Comparison of ENCODE assay signal across 28 cellular contexts in genomic region chr5:135491038-135491551, GRCh38. TPM values are rescaled to one million over a fixed set of nuclear protein-coding genes. Genes with fewer than 3 reads are reported as not detected.
A peak's percentile ranks its signal among the peaks of the same experiment; 100 is the strongest.
DNase-seq lines count a peak whose midpoint lies in the region; ATAC-seq, FAIRE-seq and TF ChIP-seq lines count a peak whose summit lies in the region.
"Had no signal": no experiment of that assay in that cellular context is flagged by ENCODE, and none has a peak within 500 bp of the region (broad histone marks: within the 10 kb centered on the region; RNA-seq: fewer than 3 reads in every experiment).

No MANE protein-coding gene starts in this region.

- no peak for FAIRE-seq in H1 (lab: Jason Lieb, UNC)
- FAIRE-seq: H54, small intestine had no signal

- no peak overlapping the region for H3K23ac ChIP-seq in H1 (ENCODE audit: insufficient read length)

- H3K56ac ChIP-seq in H1 (replicated peaks; ENCODE audit: insufficient read length, low read depth, low read length), result no peak overlapping the region

- H3K4ac ChIP-seq in H1 (replicated peaks; ENCODE audit: insufficient read length, low read depth, low read length), result no peak overlapping the region

- no peaks in the 10 kb centered on the region for H3K36me3 Mint-ChIP-seq in nephron progenitor cell (ENCODE audit: low read depth)
- H3K36me3 Mint-ChIP-seq: activated naive CD4-positive, alpha-beta T cell treated with anti-CD3 and anti-CD28 coated beads, Interleukin-2, amount 50 U/mL, for 24 hours; CD8-positive, alpha-beta T cell had no signal

- peak overlapping the region; percentile 83 for H3K4me3 Mint-ChIP-seq in nephron progenitor cell
- H3K4me3 Mint-ChIP-seq: activated naive CD4-positive, alpha-beta T cell treated with anti-CD3 and anti-CD28 coated beads, Interleukin-2, amount 50 U/mL, for 24 hours; activated T-helper 1 cell treated with anti-CD3 and anti-CD28 coated beads, Interleukin-12 subunit alpha, Interleukin-12 subunit beta, Interleukin-2, Interleukin-4 antibody, amounts not matched to agents 30 ng/mL and 10 ng/mL and 1 ng/mL, durations not matched to agents 14 hours and 24 hours and 36 hours; CD8-positive, alpha-beta T cell; stimulated activated naive CD8-positive, alpha-beta T cell treated with anti-CD3 and anti-CD28 coated beads, Interleukin-15, Interleukin-2, amounts not matched to agents 100 ng/mL and 50 ng/mL, for 24 hours had no signal

- peaks cover 100% of the 10 kb centered on the region for H3K27me3 Mint-ChIP-seq in nephron progenitor cell (ENCODE audit: low read depth, poor library complexity)

- POLR2A ChIA-PET in H1 (lab: Charles Lee; ENCODE audit: partially characterized antibody), result interaction anchor here (0.6 to 2.8 kb wide), 3 partner anchors 42 to 456 kb away, joined by 3 to 15 read pairs (median 3); partner anchors contain the start of gene NEUROG1

- TF ChIP-seq CTCF in BE2C (IDR thresholded peaks at IDR 0.05; ENCODE audit: low read depth, low read length) (no peak), H1 (IDR thresholded peaks at IDR 0.05; ENCODE audit: control extremely low read depth in 1 of 3, insufficient read depth in 1 of 3, low read depth in 1 of 3, low read length in 3 of 3) (no peak), nephron progenitor cell (IDR thresholded peaks at IDR 0.05) (no peak), upper lobe of left lung (IDR thresholded peaks at IDR 0.05) (no peak)

- H4K20me1 ChIP-seq in H1 (replicated peaks in 1 of 2; ENCODE audit: control insufficient read depth in 1 of 2, insufficient read depth in 2 of 2, low read length in 2 of 2), result peaks cover 8 to 22% of the 10 kb centered on the region in 2 experiments

- H3K27ac Mint-ChIP-seq in nephron progenitor cell, result no peak overlapping the region
- H3K27ac Mint-ChIP-seq: activated naive CD4-positive, alpha-beta T cell treated with anti-CD3 and anti-CD28 coated beads, Interleukin-2, amount 50 U/mL, for 24 hours; activated T-helper 1 cell treated with anti-CD3 and anti-CD28 coated beads, Interleukin-12 subunit alpha, Interleukin-12 subunit beta, Interleukin-2, Interleukin-4 antibody, amounts not matched to agents 30 ng/mL and 10 ng/mL and 1 ng/mL, durations not matched to agents 14 hours and 24 hours and 36 hours; CD8-positive, alpha-beta T cell; stimulated activated naive CD8-positive, alpha-beta T cell treated with anti-CD3 and anti-CD28 coated beads, Interleukin-15, Interleukin-2, amounts not matched to agents 100 ng/mL and 50 ng/mL, for 24 hours had no signal

- TF ChIP-seq EP300 in H1 (IDR thresholded peaks at IDR 0.05; ENCODE audit: borderline replicate concordance in 1 of 2, low read depth in 2 of 2, low read length in 2 of 2), result no peak
- no peak for TF ChIP-seq EP300 in upper lobe of left lung (IDR thresholded peaks at IDR 0.05)

- H2BK20ac ChIP-seq in H1 (ENCODE audit: low read length), result no peak overlapping the region

- H2AK5ac ChIP-seq in H1 (ENCODE audit: low read depth, low read length), result no peak overlapping the region

- peaks cover 62% of the 10 kb centered on the region for H3K4me1 Mint-ChIP-seq in nephron progenitor cell

- intact Hi-C loops in left colon (cut with DNase I, micrococcal nuclease), result no loop called here

- no peak overlapping the region for H3K27ac ChIP-seq in HUES48 (ENCODE audit: low read depth, low read length)
- no peak overlapping the region for H3K27ac ChIP-seq in H1 (ENCODE audit: low read depth, low read length)
- H3K27ac ChIP-seq in upper lobe of left lung, result no peak overlapping the region
- H3K27ac ChIP-seq: SJSA1 had no signal

- no peak overlapping the region for H3K14ac ChIP-seq in H1 (ENCODE audit: insufficient read length)

- H2BK12ac ChIP-seq in H1 (ENCODE audit: low read depth, low read length), result 0 out of 2 replicates have a peak overlapping the region, but pooled peaks have one; percentile 71

- TF ChIP-seq RAD21 in H1 (IDR thresholded peaks at IDR 0.05 in 1 of 2, conservative IDR thresholded peaks at IDR 0.05 in 1 of 2; ENCODE audit: low read depth in 2 of 2, low read length in 2 of 2), result no peak

- H2BK5ac ChIP-seq in H1 (ENCODE audit: low read depth, low read length), result no peak overlapping the region

- no peak overlapping the region for H4K8ac ChIP-seq in H1 (ENCODE audit: extremely low read depth, insufficient read depth, low read length)

- H2AFZ ChIP-seq in H1 (ENCODE audit: low read length), result no peak overlapping the region

- no peak overlapping the region for H4K5ac ChIP-seq in H1 (ENCODE audit: insufficient read length, low read depth, low read length)

- no peak overlapping the region; the same call in 1 of the 2 replicates for H3K18ac ChIP-seq in H1 (ENCODE audit: extremely low read depth, low read length)

- no peaks in the 10 kb centered on the region for H3K79me2 ChIP-seq in H1 (ENCODE audit: control insufficient read depth in 1 of 2, insufficient read depth in 2 of 2, low read length in 2 of 2)

- no peaks in the 10 kb centered on the region; the same call in 1 of the 2 replicates for H3K27me3 ChIP-seq in BE2C
- H3K27me3 ChIP-seq in HUES48 (ENCODE audit: control insufficient read depth, insufficient read depth, low read length), result peaks cover 100% of the 10 kb centered on the region
- peaks cover 83 to 100% (median 93%) of the 10 kb centered on the region in 4 experiments for H3K27me3 ChIP-seq in H1 (replicated peaks in 1 of 4; ENCODE audit: control insufficient read depth in 3 of 4, extremely low read depth in 1 of 4, insufficient read depth in 3 of 4, low read length in 3 of 4)
- peaks cover 0 to 32% (median 19%) of the 10 kb centered on the region in 4 donors for H3K27me3 ChIP-seq in upper lobe of left lung
- H3K27me3 ChIP-seq: SJSA1 had no signal

- no peak overlapping the region for H2BK120ac ChIP-seq in H1 (replicated peaks; ENCODE audit: low read depth, low read length)

- H3K9me3 Mint-ChIP-seq in nephron progenitor cell, result no peaks in the 10 kb centered on the region
- H3K9me3 Mint-ChIP-seq: activated naive CD4-positive, alpha-beta T cell treated with anti-CD3 and anti-CD28 coated beads, Interleukin-2, amount 50 U/mL, for 24 hours; activated T-helper 1 cell treated with anti-CD3 and anti-CD28 coated beads, Interleukin-12 subunit alpha, Interleukin-12 subunit beta, Interleukin-2, Interleukin-4 antibody, amounts not matched to agents 30 ng/mL and 10 ng/mL and 1 ng/mL, durations not matched to agents 14 hours and 24 hours and 36 hours; CD8-positive, alpha-beta T cell; stimulated activated naive CD8-positive, alpha-beta T cell treated with anti-CD3 and anti-CD28 coated beads, Interleukin-15, Interleukin-2, amounts not matched to agents 100 ng/mL and 50 ng/mL, for 24 hours had no signal

- no peak overlapping the region for H2BK15ac ChIP-seq in H1 (ENCODE audit: low read length)

- H3K9me3 ChIP-seq in BE2C, result no peaks in the 10 kb centered on the region
- H3K9me3 ChIP-seq in HUES48 (ENCODE audit: control insufficient read depth, insufficient read depth, low read length), result no peaks in the 10 kb centered on the region
- H3K9me3 ChIP-seq in H1 (ENCODE audit: insufficient read depth in 2 of 2, low read depth in 1 of 2, low read length in 1 of 2), result no peaks in the 10 kb centered on the region
- no peaks in the 10 kb centered on the region for H3K9me3 ChIP-seq in upper lobe of left lung
- H3K9me3 ChIP-seq: SJSA1 had no signal

- peak overlapping the region; percentile 73 to 76 for H3K4me2 ChIP-seq in H1 (ENCODE audit: insufficient read depth in 1 of 2, low read depth in 2 of 2, low read length in 2 of 2)

- TF ChIP-seq POLR2A in H1 (IDR thresholded peaks at IDR 0.05; ENCODE audit: control extremely low read depth in 1 of 2, low read depth in 2 of 2, low read length in 2 of 2), result no peak
- no peak for TF ChIP-seq POLR2A in upper lobe of left lung (IDR thresholded peaks at IDR 0.05)

- H3K4me3 ChIP-seq in BE2C (ENCODE audit: low read depth, low read length), result 0 out of 2 replicates have a peak overlapping the region, but pooled peaks have one; percentile 10
- H3K4me3 ChIP-seq in HUES48 (ENCODE audit: low read depth, low read length), result peak overlapping the region; percentile 57
- peak overlapping the region; percentile 14 to 56 (median 37); a peak in 7 of 8 replicates for H3K4me3 ChIP-seq in H1 (ENCODE audit: extremely low read depth in 1 of 4, insufficient read depth in 2 of 4, low read depth in 3 of 4, low read length in 4 of 4)
- H3K4me3 ChIP-seq in upper lobe of left lung, result no peak overlapping the region
- H3K4me3 ChIP-seq: SJSA1 had no signal

- H3K4me1 ChIP-seq in BE2C (peaks cover 4% of the 10 kb centered on the region), HUES48 (ENCODE audit: control insufficient read depth, insufficient read depth, low read length) (peaks cover 41% of the 10 kb centered on the region), H1 (replicated peaks in 1 of 4; ENCODE audit: control insufficient read depth in 3 of 4, insufficient read depth in 4 of 4, low read length in 3 of 4) (peaks cover 4 to 40% (median 24%) of the 10 kb centered on the region in 4 experiments), upper lobe of left lung (peaks cover 16 to 58% (median 45%) of the 10 kb centered on the region in 4 donors)

- H3K36me3 ChIP-seq in BE2C (no peaks in the 10 kb centered on the region), HUES48 (ENCODE audit: control insufficient read depth, insufficient read depth, low read length) (no peaks in the 10 kb centered on the region), H1 (ENCODE audit: control insufficient read depth in 2 of 4, insufficient read depth in 4 of 4, low read length in 3 of 4) (no peaks in the 10 kb centered on the region), upper lobe of left lung (no peaks in the 10 kb centered on the region)
- H3K36me3 ChIP-seq: SJSA1 had no signal

- no peaks in the 10 kb centered on the region for H3K79me1 ChIP-seq in H1 (ENCODE audit: low read depth, low read length)

- 5% methylated on average over 14 of the region's 14 CpGs; no CpG with 5 or more reads in 1 of the 2 experiments for WGBS in H1 (ENCODE audit: extremely low coverage in 1 of 2, insufficient coverage in 1 of 2, insufficient read length in 1 of 2, insufficient replicate concordance in 2 of 2, low coverage in 1 of 2, low lambda C conversion rate in 2 of 2, missing lambda C conversion rate in 1 of 2), 2 experiments
- WGBS in upper lobe of left lung, 2 donors, result 23 to 38% methylated on average over 6 to 14 of the region's 14 CpGs

- CTCF ChIA-PET in H1 (lab: Charles Lee; ENCODE audit: partially characterized antibody), result interaction anchor here (1.1 to 9.9 kb wide), 13 partner anchors 12 to 337 kb away, joined by 3 to 137 read pairs (median 6); partner anchors contain the start of gene NEUROG1

- peaks cover 20% of the 10 kb centered on the region; the same call in 1 of the 2 replicates for H3K23me2 ChIP-seq in H1 (ENCODE audit: low read depth, low read length)

- no peak for DNase-seq in BE2C
- DNase-seq in H1 (ENCODE audit: low read depth in 1 of 2, low spot score in 2 of 2), result no peak
- DNase-seq in nephron progenitor cell, result no peak
- DNase-seq in ureter (ENCODE audit: low spot score), result no peak
- DNase-seq in NCI-H446 (lab: John Stamatoyannopoulos, UW), result no peak
- DNase-seq in upper lobe of left lung, result no peak
- DNase-seq in left colon, result no peak
- DNase-seq: activated CD4-positive, alpha-beta T cell treated with anti-CD3 and anti-CD28 coated beads, Interleukin-2, amount 50 U/mL, for 48 hours; activated CD8-positive, alpha-beta memory T cell treated with anti-CD3 and anti-CD28 coated beads, Interleukin-2, amount 50 U/mL, for 4 hours; amygdala; CD8-positive, alpha-beta T cell; effector CD4-positive, alpha-beta T cell; NCI-H1436 treated with DMSO at 0.1 percent for 48 hours; NCI-H524 had no signal

- no peak overlapping the region for H4K91ac ChIP-seq in H1 (replicated peaks; ENCODE audit: insufficient read length, low read length)

- ATAC-seq in upper lobe of left lung (ENCODE audit: low FRiP score in 2 of 2) (no peak), left colon (no peak)
- ATAC-seq: CD8-positive, alpha-beta T cell; Panc1 had no signal

- H3K9ac ChIP-seq in HUES48 (ENCODE audit: low read depth, low read length) (no peak overlapping the region), H1 (replicated peaks in 1 of 4; ENCODE audit: extremely low read depth in 1 of 4, low read depth in 3 of 4, low read length in 3 of 4) (no peak overlapping the region; a peak in 1 of 7 replicates)

RNA-seq across cellular contexts. Expression of gene TIFAB, which starts 38.9 kb away (rescaled TPM):
- polyA plus RNA-seq in BE2C (2012; ENCODE audit: insufficient read depth, insufficient read length, low read depth), result not detected
- total RNA-seq in H1 (2021; fragmentation: NEBNext Ultra II Directional; extraction: Animal tissue kit (Norgen Biotek cat#: 25700)), result not detected in 2 replicates
- not detected in 2 replicates for polyA plus RNA-seq in H1 (2011; rRNA removed)
- polyA plus RNA-seq in H1 (2011; cell fraction: cytosol; rRNA removed), result not detected
- polyA plus RNA-seq in H1 (2011; cell fraction: nucleus; rRNA removed), result not detected
- polyA plus RNA-seq in H1 (2012, experiment 1 of 2), result not detected in 4 replicates
- polyA plus RNA-seq in H1 (2012, experiment 2 of 2), result not detected
- polyA plus RNA-seq in H1 (2013, experiment 1 of 2), result not detected
- polyA plus RNA-seq in H1 (2013, experiment 2 of 2), result not detected
- not detected in 2 replicates for polyA minus RNA-seq in H1 (2011; rRNA and poly(A)+ RNA removed)
- not detected for polyA minus RNA-seq in H1 (2011; cell fraction: cytosol; rRNA and poly(A)+ RNA removed)
- polyA minus RNA-seq in H1 (2011; cell fraction: nucleus; rRNA and poly(A)+ RNA removed), result not detected
- total RNA-seq in ureter (not detected), upper lobe of left lung (under 1 TPM in 2 of 6 donors, not detected in 4; 0.23 to 0.24 TPM), left colon (under 1 TPM; 0.09 to 0.31 TPM)
- total RNA-seq: A673; activated T-helper 1 cell treated with anti-CD3 and anti-CD28 coated beads, Interleukin-12 subunit alpha, Interleukin-12 subunit beta, Interleukin-2, Interleukin-4 antibody, amounts not matched to agents 30 ng/mL and 10 ng/mL and 1 ng/mL, durations not matched to agents 14 hours and 24 hours and 36 hours; CD8-positive, alpha-beta T cell; chondrocyte; fibroblast of villous mesenchyme; HT-29; pulmonary artery endothelial cell; SJSA1 had no signal

RNA-seq across cellular contexts. Expression of gene DCANP1, which starts 43.9 kb away (rescaled TPM):
- not detected for polyA plus RNA-seq in BE2C (2012; ENCODE audit: insufficient read depth, insufficient read length, low read depth)
- not detected in 2 replicates for total RNA-seq in H1 (2021; fragmentation: NEBNext Ultra II Directional; extraction: Animal tissue kit (Norgen Biotek cat#: 25700))
- not detected in 2 replicates for polyA plus RNA-seq in H1 (2011; rRNA removed)
- not detected for polyA plus RNA-seq in H1 (2011; cell fraction: cytosol; rRNA removed)
- polyA plus RNA-seq in H1 (2011; cell fraction: nucleus; rRNA removed), result not detected
- polyA plus RNA-seq in H1 (2012, experiment 1 of 2), result not detected in 4 replicates
- polyA plus RNA-seq in H1 (2012, experiment 2 of 2), result not detected
- polyA plus RNA-seq in H1 (2013, experiment 1 of 2), result not detected
- polyA plus RNA-seq in H1 (2013, experiment 2 of 2), result not detected
- not detected in 2 replicates for polyA minus RNA-seq in H1 (2011; rRNA and poly(A)+ RNA removed)
- polyA minus RNA-seq in H1 (2011; cell fraction: cytosol; rRNA and poly(A)+ RNA removed), result not detected
- not detected for polyA minus RNA-seq in H1 (2011; cell fraction: nucleus; rRNA and poly(A)+ RNA removed)
- total RNA-seq in ureter (not detected), upper lobe of left lung (1 to 10 TPM in 1 of 6 donors, under 1 TPM in 3, not detected in 2; 0.11 to 1.0 (median 0.27) TPM), left colon (under 1 TPM in 1 of 2 donors, not detected in 1; 0.08 TPM)
- total RNA-seq: A673; activated T-helper 1 cell treated with anti-CD3 and anti-CD28 coated beads, Interleukin-12 subunit alpha, Interleukin-12 subunit beta, Interleukin-2, Interleukin-4 antibody, amounts not matched to agents 30 ng/mL and 10 ng/mL and 1 ng/mL, durations not matched to agents 14 hours and 24 hours and 36 hours; CD8-positive, alpha-beta T cell; chondrocyte; fibroblast of villous mesenchyme; HT-29; pulmonary artery endothelial cell; SJSA1 had no signal

RNA-seq across cellular contexts. Expression of gene NEUROG1, which starts 44.7 kb away (rescaled TPM):
- not detected for polyA plus RNA-seq in BE2C (2012; ENCODE audit: insufficient read depth, insufficient read length, low read depth)
- total RNA-seq in H1 (2021; fragmentation: NEBNext Ultra II Directional; extraction: Animal tissue kit (Norgen Biotek cat#: 25700)), result not detected in 2 replicates
- polyA plus RNA-seq in H1 (2011; rRNA removed), result not detected in 2 replicates
- polyA plus RNA-seq in H1 (2011; cell fraction: cytosol; rRNA removed), result not detected
- polyA plus RNA-seq in H1 (2011; cell fraction: nucleus; rRNA removed), result 0.06 TPM
- polyA plus RNA-seq in H1 (2012, experiment 1 of 2), result not detected in 4 replicates
- not detected for polyA plus RNA-seq in H1 (2012, experiment 2 of 2)
- 0.02 TPM for polyA plus RNA-seq in H1 (2013, experiment 1 of 2)
- polyA plus RNA-seq in H1 (2013, experiment 2 of 2), result not detected
- 0.09 TPM in 1 of 2 replicates, not detected in the other for polyA minus RNA-seq in H1 (2011; rRNA and poly(A)+ RNA removed)
- not detected for polyA minus RNA-seq in H1 (2011; cell fraction: cytosol; rRNA and poly(A)+ RNA removed)
- polyA minus RNA-seq in H1 (2011; cell fraction: nucleus; rRNA and poly(A)+ RNA removed), result not detected
- total RNA-seq in ureter, result not detected
- total RNA-seq in upper lobe of left lung, result not detected
- total RNA-seq in left colon, result not detected
- total RNA-seq: A673; activated T-helper 1 cell treated with anti-CD3 and anti-CD28 coated beads, Interleukin-12 subunit alpha, Interleukin-12 subunit beta, Interleukin-2, Interleukin-4 antibody, amounts not matched to agents 30 ng/mL and 10 ng/mL and 1 ng/mL, durations not matched to agents 14 hours and 24 hours and 36 hours; CD8-positive, alpha-beta T cell; chondrocyte; fibroblast of villous mesenchyme; G401; HT-29; pulmonary artery endothelial cell; SJSA1 had no signal
- polyA plus RNA-seq: small intestine had no signal

Comparison
In these comparisons a context has a peak if more than half of its experiments do, and no peak if none do; other contexts are left out.
1. H3K4me3 ChIP-seq: peak in BE2C (single experiment), HUES48 (single experiment) and H1 (4 of 4); none in upper lobe of left lung (0 of 4).